ENCODE assay signal across 8 cellular contexts in genomic region chr9:69243116-69243515, GRCh38.
"Had no signal": no experiment of that assay in that cellular context is flagged by ENCODE, and none has a peak within 500 bp of the region (broad histone marks: within the 10 kb centered on the region; RNA-seq: fewer than 3 reads in every experiment).

No MANE protein-coding gene starts in this region.

- H3K27ac Mint-ChIP-seq: HFFc6 had no signal

- ATAC-seq: HCT116, K562 had no signal

- H3K4me1 ChIP-seq: HAP-1 had no signal

- DNase-seq: GOT3, H7, HFFc6, IMR-90, KG1 had no signal

- H3K4me3 ChIP-seq: HAP-1, K562 had no signal

- H3K9me3 Mint-ChIP-seq: HFFc6 had no signal

- H3K4me3 Mint-ChIP-seq: HFFc6 had no signal
